Comparison of ENCODE assay signal across 1 cellular context in genomic region chr16:89191033-89191900, GRCh38.
TF ChIP-seq lines count a peak whose summit lies in the region.

No MANE protein-coding gene starts in this region.

TF ChIP-seq in HepG2, 621 proteins besides CTCF, POLR2A, EP300 and RAD21 (continued from another document and continues in another):
- TF ChIP-seq ZXDC (CRISPR knock-in tag; IDR thresholded peaks at IDR 0.05) (peak; percentile 89), JUNB (CRISPR knock-in tag; IDR thresholded peaks at IDR 0.05; ENCODE audit: borderline replicate concordance) (peak; percentile 74; the same call in 1 of the 2 replicates), IRX3 (CRISPR knock-in tag; IDR thresholded peaks at IDR 0.05; ENCODE audit: borderline replicate concordance, low read depth) (no peak), ZNF121 (CRISPR knock-in tag; IDR thresholded peaks at IDR 0.05) (no peak), NR1H2 (CRISPR knock-in tag; IDR thresholded peaks at IDR 0.05; ENCODE audit: borderline replicate concordance, low read depth) (no peak), ONECUT2 (CRISPR knock-in tag; IDR thresholded peaks at IDR 0.05) (no peak), ZNF432 (CRISPR knock-in tag; IDR thresholded peaks at IDR 0.05; ENCODE audit: borderline replicate concordance) (no peak), KAT7 (CRISPR knock-in tag; IDR thresholded peaks at IDR 0.05; ENCODE audit: borderline replicate concordance) (0 out of 2 replicates have a peak, but pooled peaks have one; percentile 23), ZSCAN25 (CRISPR knock-in tag; IDR thresholded peaks at IDR 0.05) (peak; percentile 81; the same call in 1 of the 2 replicates), AHR (CRISPR knock-in tag; IDR thresholded peaks at IDR 0.05) (peak; percentile 29; the same call in 1 of the 2 replicates), RFXANK (CRISPR knock-in tag; IDR thresholded peaks at IDR 0.05) (no peak), HOXD1 (CRISPR knock-in tag; IDR thresholded peaks at IDR 0.05) (no peak), ZNF644 (CRISPR knock-in tag; IDR thresholded peaks at IDR 0.05; ENCODE audit: low read depth) (no peak), ZNF550 (CRISPR knock-in tag; IDR thresholded peaks at IDR 0.05; ENCODE audit: borderline replicate concordance) (no peak), ISL2 (CRISPR knock-in tag; IDR thresholded peaks at IDR 0.05) (no peak), KDM2A (CRISPR knock-in tag; IDR thresholded peaks at IDR 0.05; ENCODE audit: borderline replicate concordance, low read depth) (peak; percentile 87), TARDBP (CRISPR knock-in tag; IDR thresholded peaks at IDR 0.05) (no peak; the same call in 1 of the 2 replicates), ELF3 (CRISPR knock-in tag; IDR thresholded peaks at IDR 0.05) (peak; percentile 71), ZNF883 (CRISPR knock-in tag; IDR thresholded peaks at IDR 0.05; ENCODE audit: not compliant biosample characterization) (no peak), U2AF2 (IDR thresholded peaks at IDR 0.05; ENCODE audit: low read depth, low read length) (no peak), KLF6 (CRISPR knock-in tag; IDR thresholded peaks at IDR 0.05) (no peak), TRIM24 (CRISPR knock-in tag; IDR thresholded peaks at IDR 0.05) (no peak), TEAD2 (CRISPR knock-in tag; IDR thresholded peaks at IDR 0.05) (no peak), PAF1 (CRISPR knock-in tag; IDR thresholded peaks at IDR 0.05) (no peak), MTA3 (CRISPR knock-in tag; IDR thresholded peaks at IDR 0.05) (no peak), FOXM1 (CRISPR knock-in tag; IDR thresholded peaks at IDR 0.05) (no peak), ADNP (CRISPR knock-in tag; IDR thresholded peaks at IDR 0.05) (no peak), IKZF4 (CRISPR knock-in tag; IDR thresholded peaks at IDR 0.05; ENCODE audit: borderline replicate concordance, low read depth, not compliant biosample characterization) (no peak), ZNF224 (CRISPR knock-in tag; IDR thresholded peaks at IDR 0.05) (no peak), ZZZ3 (CRISPR knock-in tag; IDR thresholded peaks at IDR 0.05; ENCODE audit: borderline replicate concordance) (0 out of 2 replicates have a peak, but pooled peaks have one; percentile 15), PAWR (CRISPR knock-in tag; IDR thresholded peaks at IDR 0.05; ENCODE audit: borderline replicate concordance) (no peak), JUN (CRISPR knock-in tag; IDR thresholded peaks at IDR 0.05) (0 out of 2 replicates have a peak, but pooled peaks have one; percentile 22), EEA1 (CRISPR knock-in tag; IDR thresholded peaks at IDR 0.05; ENCODE audit: borderline replicate concordance) (no peak), HMGXB4 (CRISPR knock-in tag; IDR thresholded peaks at IDR 0.05; ENCODE audit: borderline replicate concordance in 1 of 2, low read depth in 1 of 2) (peak in 1 of 2 experiments; percentile 62; a peak in 1 of 4 replicates), ZBTB7A (CRISPR knock-in tag; IDR thresholded peaks at IDR 0.05) (peak; percentile 72; the same call in 1 of the 2 replicates), HNF4G (IDR thresholded peaks at IDR 0.05; ENCODE audit: borderline replicate concordance, low read depth, low read length) (no peak), HNF4G (CRISPR knock-in tag; IDR thresholded peaks at IDR 0.05; ENCODE audit: borderline replicate concordance, low read depth) (no peak), ZNF546 (CRISPR knock-in tag; conservative IDR thresholded peaks at IDR 0.05) (peak; percentile 53), BATF2 (CRISPR knock-in tag; IDR thresholded peaks at IDR 0.05) (0 out of 2 replicates have a peak, but pooled peaks have one; percentile 64), MTF2 (CRISPR knock-in tag; IDR thresholded peaks at IDR 0.05; ENCODE audit: borderline replicate concordance) (peak; percentile 12; the same call in 1 of the 2 replicates), SMAD9 (CRISPR knock-in tag; IDR thresholded peaks at IDR 0.05) (no peak), CERS6 (CRISPR knock-in tag; IDR thresholded peaks at IDR 0.05) (no peak), CHCHD3 (CRISPR knock-in tag; IDR thresholded peaks at IDR 0.05) (no peak), NR2F1 (CRISPR knock-in tag; IDR thresholded peaks at IDR 0.05) (no peak), CBFB (CRISPR knock-in tag; IDR thresholded peaks at IDR 0.05) (0 out of 2 replicates have a peak, but pooled peaks have one; percentile 53), ZNF251 (CRISPR knock-in tag; IDR thresholded peaks at IDR 0.05) (no peak), ZSCAN31 (CRISPR knock-in tag; IDR thresholded peaks at IDR 0.05; ENCODE audit: low read depth) (peak; percentile 73; the same call in 1 of the 2 replicates), HINFP (CRISPR knock-in tag; IDR thresholded peaks at IDR 0.05; ENCODE audit: low read depth) (peak; percentile 70; the same call in 1 of the 2 replicates), ZNF207 (IDR thresholded peaks at IDR 0.05; ENCODE audit: borderline replicate concordance) (no peak), ATM (IDR thresholded peaks at IDR 0.05; ENCODE audit: borderline replicate concordance) (no peak), ZNF18 (CRISPR knock-in tag; IDR thresholded peaks at IDR 0.05; ENCODE audit: insufficient replicate concordance) (no peak), ZNF792 (CRISPR knock-in tag; IDR thresholded peaks at IDR 0.05) (no peak), NR2C2 (CRISPR knock-in tag; IDR thresholded peaks at IDR 0.05; ENCODE audit: borderline replicate concordance) (0 out of 2 replicates have a peak, but pooled peaks have one; percentile 25), SATB2 (CRISPR knock-in tag; IDR thresholded peaks at IDR 0.05) (no peak), PHB2 (IDR thresholded peaks at IDR 0.05; ENCODE audit: partially characterized antibody) (no peak), TRAFD1 (CRISPR knock-in tag; IDR thresholded peaks at IDR 0.05; ENCODE audit: borderline replicate concordance) (no peak), ZNF232 (CRISPR knock-in tag; IDR thresholded peaks at IDR 0.05; ENCODE audit: borderline replicate concordance) (peak; percentile 32; the same call in 1 of the 2 replicates), MIER3 (CRISPR knock-in tag; IDR thresholded peaks at IDR 0.05; ENCODE audit: borderline replicate concordance) (no peak), ETV6 (CRISPR knock-in tag; conservative IDR thresholded peaks at IDR 0.05) (no peak), ZNF343 (CRISPR knock-in tag; IDR thresholded peaks at IDR 0.05) (no peak), SALL2 (CRISPR knock-in tag; IDR thresholded peaks at IDR 0.05) (no peak), DR1 (CRISPR knock-in tag; IDR thresholded peaks at IDR 0.05) (no peak), ZNF253 (CRISPR knock-in tag; IDR thresholded peaks at IDR 0.05; ENCODE audit: borderline replicate concordance) (no peak), PBX2 (CRISPR knock-in tag; IDR thresholded peaks at IDR 0.05) (no peak)
